Comparison of ENCODE assay signal across 9 cellular contexts in the genomic region with DNA sequence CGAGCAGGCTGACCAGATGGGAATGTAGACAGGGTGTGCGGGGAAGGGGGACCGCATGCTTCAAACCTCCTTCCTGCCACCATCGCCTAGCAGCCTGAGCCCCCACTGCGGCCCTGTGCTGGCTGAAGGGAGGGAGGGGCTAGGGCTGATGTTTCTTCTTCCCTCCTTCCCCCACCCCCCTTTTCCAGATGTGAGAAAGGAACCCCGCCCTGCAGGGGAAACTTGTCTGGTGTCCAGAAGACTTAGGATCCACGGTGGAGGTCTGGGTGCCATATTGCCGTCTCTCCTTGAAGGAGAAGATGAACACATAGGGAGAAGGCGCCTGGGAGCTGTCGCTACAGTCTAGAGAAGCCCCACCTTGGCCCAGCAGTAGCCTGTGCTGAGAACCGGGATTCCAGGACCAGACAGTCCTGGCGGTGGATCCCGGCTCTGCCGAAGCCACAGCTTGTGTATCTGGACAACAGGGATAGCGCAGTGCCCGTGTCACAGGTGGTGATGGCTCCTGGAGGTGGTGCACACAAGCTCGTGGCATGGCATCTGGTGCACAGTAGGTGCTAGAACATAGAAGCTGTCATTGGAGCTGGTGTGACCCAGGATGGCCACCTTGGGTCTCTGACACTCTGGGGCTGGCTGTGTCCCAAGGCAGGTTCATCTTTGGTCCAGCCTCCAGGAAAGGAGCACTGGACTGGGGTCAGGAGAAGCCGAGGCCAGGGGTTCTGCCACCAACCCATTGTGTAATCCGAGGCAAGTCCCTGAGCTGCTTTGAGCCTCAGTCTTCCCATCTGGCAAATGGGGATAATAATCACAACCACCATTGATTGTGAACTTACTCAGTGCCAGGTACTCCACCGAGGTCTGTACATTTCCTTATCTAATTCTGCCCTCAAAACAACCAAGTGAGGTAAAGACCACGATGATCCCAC.
DNase-seq lines count a peak whose midpoint lies in the region; ATAC-seq and TF ChIP-seq lines count a peak whose summit lies in the region.
"Had no signal": no experiment of that assay in that cellular context is flagged by ENCODE, and none has a peak within 500 bp of the region (broad histone marks: within the 10 kb centered on the region; RNA-seq: fewer than 3 reads in every experiment).

No MANE protein-coding gene starts in this region.

- WGBS in psoas muscle, 3 donors: 67 to 79% (median 73%) methylated on average over 21 of the region's 21 CpGs
- 91 to 92% methylated on average over 21 of the region's 21 CpGs for WGBS in aorta, 2 donors

- no peak overlapping the region for H3K27ac ChIP-seq in CD4-positive, alpha-beta T cell (ENCODE audit: low read depth, low read length)
- H3K27ac ChIP-seq in RWPE1: peak overlapping the region; percentile 99
- H3K27ac ChIP-seq in right atrium auricular region: peak overlapping the region; percentile 98 to 99
- peak overlapping the region; percentile 99 for H3K27ac ChIP-seq in psoas muscle
- H3K27ac ChIP-seq in aorta (ENCODE audit: low read depth in 1 of 2, low read length in 2 of 2): no peak overlapping the region

- no peak overlapping the region for H3K4me3 ChIP-seq in right atrium auricular region
- H3K4me3 ChIP-seq in psoas muscle: no peak overlapping the region
- no peak overlapping the region for H3K4me3 ChIP-seq in aorta (ENCODE audit: low read length in 2 of 2)

- H3K36me3 ChIP-seq in right atrium auricular region: no peaks in the 10 kb centered on the region
- H3K36me3 ChIP-seq in psoas muscle (ENCODE audit: insufficient read depth in 1 of 2, low read depth in 1 of 2): no peaks in the 10 kb centered on the region
- no peaks in the 10 kb centered on the region for H3K36me3 ChIP-seq in aorta (ENCODE audit: control insufficient read depth in 1 of 2, insufficient read depth in 2 of 2, low read length in 1 of 2)

- H3K27me3 ChIP-seq in CD4-positive, alpha-beta T cell (ENCODE audit: control insufficient read depth, insufficient read depth, low read length): no peaks in the 10 kb centered on the region
- no peaks in the 10 kb centered on the region for H3K27me3 ChIP-seq in right atrium auricular region
- no peaks in the 10 kb centered on the region for H3K27me3 ChIP-seq in psoas muscle (ENCODE audit: insufficient read depth in 3 of 3, low read length in 2 of 3)
- H3K27me3 ChIP-seq in aorta (ENCODE audit: control insufficient read depth in 1 of 2, insufficient read depth in 2 of 2, low read length in 1 of 2): no peaks in the 10 kb centered on the region

- POLR2A ChIA-PET in CD4-positive, alpha-beta T cell (lab: Charles Lee): interaction anchor here (1.4 to 3.4 kb wide), 3 partner anchors 22 to 237 kb away, joined by 4 to 13 read pairs (median 7); a partner anchor contains a TSS
- POLR2A ChIA-PET in RWPE1 (lab: Yijun Ruan, JAX; ENCODE audit: low non-redundant PET): no interaction called here

- intact Hi-C loops in CD4-positive, alpha-beta T cell (cut with DNase I, micrococcal nuclease): loop anchor here in 1 of 2 experiments (2.0 to 5.0 kb wide), 2 partner anchors 20 to 93 kb away; no protein-coding TSS in a partner anchor
- intact Hi-C loops in psoas muscle (cut with DNase I) (no loop called here), aorta (cut with DNase I) (no loop called here)

- peaks cover 28% of the 10 kb centered on the region for H3K4me1 Mint-ChIP-seq in CD4-positive, alpha-beta T cell (ENCODE audit: low read depth)

- peaks cover 9% of the 10 kb centered on the region for H3K36me3 Mint-ChIP-seq in CD4-positive, alpha-beta T cell (ENCODE audit: low read depth)

- no peaks in the 10 kb centered on the region for H3K27me3 Mint-ChIP-seq in CD4-positive, alpha-beta T cell

- no peaks in the 10 kb centered on the region for H3K9me3 ChIP-seq in CD4-positive, alpha-beta T cell (ENCODE audit: control insufficient read depth, low read length)
- no peaks in the 10 kb centered on the region for H3K9me3 ChIP-seq in right atrium auricular region
- H3K9me3 ChIP-seq in psoas muscle: no peaks in the 10 kb centered on the region
- H3K9me3 ChIP-seq in aorta (ENCODE audit: control insufficient read depth, low read length): no peaks in the 10 kb centered on the region

- CTCF ChIA-PET in CD4-positive, alpha-beta T cell (lab: Charles Lee): no interaction called here
- CTCF ChIA-PET in RWPE1 (lab: Yijun Ruan, JAX): interaction anchor here (1.0 kb wide), 1 partner anchor 22 kb away, joined by 3 read pairs; no protein-coding TSS in a partner anchor

- peak overlapping the region; percentile 99 for H3K27ac Mint-ChIP-seq in CD4-positive, alpha-beta T cell

- peak overlapping the region; percentile 15 for H3K4me3 Mint-ChIP-seq in CD4-positive, alpha-beta T cell

- no peak for ATAC-seq in CD4-positive, alpha-beta T cell (ENCODE audit: poor library complexity)
- ATAC-seq in psoas muscle (no peak), HG02798 (IDR thresholded peaks at IDR 0.05; ENCODE audit: poor library complexity, unreplicated experiment) (no peak), aorta (ENCODE audit: low FRiP score) (no peak)

- no peak for DNase-seq in CD4-positive, alpha-beta T cell
- no peak for DNase-seq in RWPE1 (ENCODE audit: low spot score)
- DNase-seq in right atrium auricular region (ENCODE audit: low spot score): no peak
- DNase-seq in psoas muscle: peak in 1 of 2 donors; percentile 57
- DNase-seq in GF-D8 (lab: John Stamatoyannopoulos, UW): no peak
- no peak for DNase-seq in aorta
- DNase-seq in midbrain (lab: John Stamatoyannopoulos, UW): no peak
- DNase-seq: NCI-H748 treated with DMSO at 0.1 percent for 48 hours had no signal

- peaks cover 3% of the 10 kb centered on the region for H3K9me3 Mint-ChIP-seq in CD4-positive, alpha-beta T cell

- H3K4me1 ChIP-seq in right atrium auricular region (peaks cover 0 to 31% of the 10 kb centered on the region in 2 donors), psoas muscle (peaks cover 21% of the 10 kb centered on the region), aorta (ENCODE audit: control insufficient read depth in 1 of 2, insufficient read depth in 2 of 2, low read length in 2 of 2) (no peaks in the 10 kb centered on the region)

- TF ChIP-seq CTCF in CD4-positive, alpha-beta T cell (IDR thresholded peaks at IDR 0.05): no peak
- no peak for TF ChIP-seq CTCF in RWPE1 (conservative IDR thresholded peaks at IDR 0.05; ENCODE audit: low read depth)
- TF ChIP-seq CTCF in right atrium auricular region (IDR thresholded peaks at IDR 0.05): no peak
- no peak for TF ChIP-seq CTCF in psoas muscle (IDR thresholded peaks at IDR 0.05)

Comparison
In these comparisons a context has a peak if more than half of its experiments do, and no peak if none do; other contexts are left out.
1. H3K27ac ChIP-seq: peak in RWPE1 (single experiment), right atrium auricular region (2 of 2) and psoas muscle (single experiment); none in CD4-positive, alpha-beta T cell (single experiment) and aorta (0 of 2).